ENCODE assay signal across 19 cellular contexts in genomic region chr10:3476640-3477448, GRCh38.
DNase-seq lines count a peak whose midpoint lies in the region; FAIRE-seq and TF ChIP-seq lines count a peak whose summit lies in the region.
"Had no signal": no experiment of that assay in that cellular context is flagged by ENCODE, and none has a peak within 500 bp of the region (broad histone marks: within the 10 kb centered on the region; RNA-seq: fewer than 3 reads in every experiment).

No MANE protein-coding gene starts in this region.

- no peaks in the 10 kb centered on the region for H3K27me3 ChIP-seq in A673 (replicated peaks; ENCODE audit: insufficient read depth, low read depth, low read length, poor library complexity)
- H3K27me3 ChIP-seq: heart right ventricle, neural progenitor cell had no signal

- TF ChIP-seq POLR2A in GM12891 (IDR thresholded peaks at IDR 0.05; ENCODE audit: low read depth, low read length): no peak

- H3K27ac ChIP-seq in A673 (ENCODE audit: low read depth, low read length, poor library complexity, severe bottlenecking): no peak overlapping the region
- H3K27ac ChIP-seq: heart right ventricle, neural progenitor cell had no signal

- peaks cover 4% of the 10 kb centered on the region for H3K9me3 Mint-ChIP-seq in activated T-helper 2 cell treated with anti-CD3 and anti-CD28 coated beads, Interferon-gamma antibody, Interleukin-2, Interleukin-4, amounts not matched to agents 10 μg/mL and 5 μg/mL and 100 μg/mL, durations not matched to agents 14 hours and 24 hours and 36 hours
- peaks cover 3% of the 10 kb centered on the region for H3K9me3 Mint-ChIP-seq in endothelial cell (ENCODE audit: unreplicated experiment)

- H3K4me3 ChIP-seq in fibroblast of mammary gland (ENCODE audit: control insufficient read depth, low read depth, low read length): no peak overlapping the region
- no peak overlapping the region for H3K4me3 ChIP-seq in A673 (ENCODE audit: low read depth, low read length, poor library complexity, severe bottlenecking)
- H3K4me3 ChIP-seq: heart right ventricle, neural progenitor cell had no signal

- peaks cover 1% of the 10 kb centered on the region for H3K27me3 Mint-ChIP-seq in activated T-helper 2 cell treated with anti-CD3 and anti-CD28 coated beads, Interferon-gamma antibody, Interleukin-2, Interleukin-4, amounts not matched to agents 10 μg/mL and 5 μg/mL and 100 μg/mL, durations not matched to agents 14 hours and 24 hours and 36 hours (ENCODE audit: low read depth)
- H3K27me3 Mint-ChIP-seq in endothelial cell (ENCODE audit: unreplicated experiment): no peaks in the 10 kb centered on the region
- H3K27me3 Mint-ChIP-seq: B cell had no signal

- peak; percentile 28 for FAIRE-seq in GM12891 (lab: Jason Lieb, UNC)
- FAIRE-seq: D721Med, islet of Langerhans had no signal

- H3K36me3 ChIP-seq in A673 (ENCODE audit: insufficient read depth, low read length, poor library complexity, severe bottlenecking): no peaks in the 10 kb centered on the region
- H3K36me3 ChIP-seq: heart right ventricle, neural progenitor cell had no signal

- peak overlapping the region; percentile 2 for H3K27ac Mint-ChIP-seq in activated T-helper 2 cell treated with anti-CD3 and anti-CD28 coated beads, Interferon-gamma antibody, Interleukin-2, Interleukin-4, amounts not matched to agents 10 μg/mL and 5 μg/mL and 100 μg/mL, durations not matched to agents 14 hours and 24 hours and 36 hours
- no peak overlapping the region for H3K27ac Mint-ChIP-seq in endothelial cell (ENCODE audit: unreplicated experiment)

- TF ChIP-seq CTCF in fibroblast of mammary gland (conservative IDR thresholded peaks at IDR 0.05; ENCODE audit: control insufficient read depth, insufficient read depth, low read depth, low read length) (peak; percentile 1), endothelial cell (IDR thresholded peaks at IDR 0.05; ENCODE audit: unreplicated experiment) (no peak), A673 (conservative IDR thresholded peaks at IDR 0.05; ENCODE audit: low read depth, low read length) (no peak; the same call in 1 of the 2 replicates)

- peaks cover 5% of the 10 kb centered on the region for H3K36me3 Mint-ChIP-seq in activated T-helper 2 cell treated with anti-CD3 and anti-CD28 coated beads, Interferon-gamma antibody, Interleukin-2, Interleukin-4, amounts not matched to agents 10 μg/mL and 5 μg/mL and 100 μg/mL, durations not matched to agents 14 hours and 24 hours and 36 hours (ENCODE audit: low read depth)
- peaks cover 3% of the 10 kb centered on the region for H3K36me3 Mint-ChIP-seq in endothelial cell (ENCODE audit: low read depth, unreplicated experiment)
- H3K36me3 Mint-ChIP-seq: neural progenitor cell had no signal

- H3K4me3 Mint-ChIP-seq in activated T-helper 2 cell treated with anti-CD3 and anti-CD28 coated beads, Interferon-gamma antibody, Interleukin-2, Interleukin-4, amounts not matched to agents 10 μg/mL and 5 μg/mL and 100 μg/mL, durations not matched to agents 14 hours and 24 hours and 36 hours (ENCODE audit: low read depth): no peak overlapping the region
- no peak overlapping the region for H3K4me3 Mint-ChIP-seq in endothelial cell (ENCODE audit: unreplicated experiment)
- H3K4me3 Mint-ChIP-seq: B cell, neural progenitor cell had no signal

- intact Hi-C loops in activated T-helper 2 cell treated with anti-CD3 and anti-CD28 coated beads, Interferon-gamma antibody, Interleukin-2, Interleukin-4, amounts not matched to agents 10 μg/mL and 5 μg/mL and 100 μg/mL, durations not matched to agents 14 hours and 24 hours and 36 hours (cut with micrococcal nuclease): loop anchor here (5.0 kb wide), 1 partner anchor 130 kb away; no protein-coding TSS in a partner anchor
- intact Hi-C loops in A673 (cut with micrococcal nuclease; ENCODE audit: unreplicated experiment): no loop called here

- peaks cover 18% of the 10 kb centered on the region for H3K4me1 ChIP-seq in A673 (ENCODE audit: insufficient read depth, low read length, poor library complexity, severe bottlenecking)

- peaks cover 56% of the 10 kb centered on the region for H3K4me1 Mint-ChIP-seq in activated T-helper 2 cell treated with anti-CD3 and anti-CD28 coated beads, Interferon-gamma antibody, Interleukin-2, Interleukin-4, amounts not matched to agents 10 μg/mL and 5 μg/mL and 100 μg/mL, durations not matched to agents 14 hours and 24 hours and 36 hours (ENCODE audit: low read depth)
- peaks cover 35% of the 10 kb centered on the region for H3K4me1 Mint-ChIP-seq in endothelial cell (ENCODE audit: unreplicated experiment)

- BruUV-seq in A673 (replicated peaks; lab: Mats Ljungman, UMichigan): no TSS peak

- H3K9me3 ChIP-seq in A673 (ENCODE audit: low read depth, low read length, poor library complexity, severe bottlenecking): no peaks in the 10 kb centered on the region
- H3K9me3 ChIP-seq: heart right ventricle had no signal

- DNase-seq in GM12891 (ENCODE audit: insufficient read length, low spot score) (no peak), fibroblast of mammary gland (ENCODE audit: low read depth) (no peak), renal cortical epithelial cell (ENCODE audit: low read depth) (peak; percentile 86), endothelial cell (ENCODE audit: low spot score) (no peak), NCI-H1105 (lab: John Stamatoyannopoulos, UW) (no peak), A673 (ENCODE audit: low spot score) (no peak), T-helper 9 cell (no peak)
- DNase-seq in activated T-helper 2 cell treated with anti-CD3 and anti-CD28 coated beads, Interferon-gamma antibody, Interleukin-2, Interleukin-4, amounts not matched to agents 10 μg/mL and 5 μg/mL and 100 μg/mL, durations not matched to agents 14 hours and 24 hours and 36 hours (ENCODE audit: low spot score): no peak
- DNase-seq: anterior cingulate cortex; heart right ventricle; NCI-H1436; NCI-H345; right cardiac atrium; SHP77 treated with DMSO at 0.1 percent for 48 hours; stimulated activated CD4-positive, alpha-beta T cell treated with anti-CD3 and anti-CD28 coated beads, Interleukin-1b, Interleukin-23, amount 100 ng/mL, for 48 hours had no signal

- CTCF ChIA-PET in A673 (lab: Charles Lee): no interaction called here

- POLR2A ChIA-PET in A673 (lab: Charles Lee; ENCODE audit: low non-redundant PET): no interaction called here

TF ChIP-seq in GM12891, 5 proteins besides CTCF, POLR2A, EP300 and RAD21:
- TF ChIP-seq POLR2AphosphoS5 (IDR thresholded peaks at IDR 0.05; ENCODE audit: low read depth, low read length) (no peak), PAX5 (IDR thresholded peaks at IDR 0.05; ENCODE audit: insufficient read depth, low read length, severe bottlenecking) (no peak), POU2F2 (IDR thresholded peaks at IDR 0.05; ENCODE audit: low read depth, low read length) (no peak), SPI1 (IDR thresholded peaks at IDR 0.05; ENCODE audit: low read depth, low read length) (no peak), TAF1 (IDR thresholded peaks at IDR 0.05; ENCODE audit: low read depth, low read length) (no peak)
